In the genomic region with DNA sequence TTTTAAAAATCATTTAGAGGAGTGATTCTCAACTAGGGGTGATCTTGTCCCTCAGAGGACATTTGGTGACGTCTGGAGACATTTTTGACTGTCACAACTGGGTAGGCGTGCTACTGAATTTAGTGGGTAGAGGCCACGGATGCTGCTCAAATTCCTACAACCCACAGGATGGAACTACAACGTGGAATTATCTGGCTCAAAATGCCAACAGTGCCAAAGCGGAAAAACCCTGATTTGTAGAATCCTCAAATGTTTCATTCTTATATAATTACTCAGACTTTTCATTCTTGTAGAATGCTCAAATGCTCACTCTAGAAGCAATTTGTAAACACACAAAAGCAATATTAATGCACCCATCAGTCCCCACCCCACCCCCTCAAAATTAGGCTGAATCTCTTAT, we compare ENCODE assay signal across 1 cellular context.
TF ChIP-seq lines count a peak whose summit lies in the region.

No MANE protein-coding gene starts in this region.

TF ChIP-seq in SK-N-SH treated with all-trans-retinoic acid at 6 μM for 48 hours, 23 proteins besides CTCF, POLR2A, EP300 and RAD21 (continued from another document):
- TF ChIP-seq ISL1 (CRISPR knock-in tag; IDR thresholded peaks at IDR 0.05) (no peak), OSR1 (CRISPR knock-in tag; IDR thresholded peaks at IDR 0.05) (no peak), PPARA (CRISPR knock-in tag; IDR thresholded peaks at IDR 0.05; ENCODE audit: borderline replicate concordance) (no peak), SNAI2 (CRISPR knock-in tag; IDR thresholded peaks at IDR 0.05) (no peak), CSDC2 (CRISPR knock-in tag; IDR thresholded peaks at IDR 0.05) (no peak)
- TF ChIP-seq, protein P1, sequence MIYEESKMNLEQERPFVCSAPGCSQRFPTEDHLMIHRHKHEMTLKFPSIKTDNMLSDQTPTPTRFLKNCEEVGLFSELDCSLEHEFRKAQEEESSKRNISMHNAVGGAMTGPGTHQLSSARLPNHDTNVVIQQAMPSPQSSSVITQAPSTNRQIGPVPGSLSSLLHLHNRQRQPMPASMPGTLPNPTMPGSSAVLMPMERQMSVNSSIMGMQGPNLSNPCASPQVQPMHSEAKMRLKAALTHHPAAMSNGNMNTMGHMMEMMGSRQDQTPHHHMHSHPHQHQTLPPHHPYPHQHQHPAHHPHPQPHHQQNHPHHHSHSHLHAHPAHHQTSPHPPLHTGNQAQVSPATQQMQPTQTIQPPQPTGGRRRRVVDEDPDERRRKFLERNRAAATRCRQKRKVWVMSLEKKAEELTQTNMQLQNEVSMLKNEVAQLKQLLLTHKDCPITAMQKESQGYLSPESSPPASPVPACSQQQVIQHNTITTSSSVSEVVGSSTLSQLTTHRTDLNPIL (CRISPR knock-in tag; IDR thresholded peaks at IDR 0.05; ENCODE audit: low read depth): no peak
- TF ChIP-seq, protein P2, sequence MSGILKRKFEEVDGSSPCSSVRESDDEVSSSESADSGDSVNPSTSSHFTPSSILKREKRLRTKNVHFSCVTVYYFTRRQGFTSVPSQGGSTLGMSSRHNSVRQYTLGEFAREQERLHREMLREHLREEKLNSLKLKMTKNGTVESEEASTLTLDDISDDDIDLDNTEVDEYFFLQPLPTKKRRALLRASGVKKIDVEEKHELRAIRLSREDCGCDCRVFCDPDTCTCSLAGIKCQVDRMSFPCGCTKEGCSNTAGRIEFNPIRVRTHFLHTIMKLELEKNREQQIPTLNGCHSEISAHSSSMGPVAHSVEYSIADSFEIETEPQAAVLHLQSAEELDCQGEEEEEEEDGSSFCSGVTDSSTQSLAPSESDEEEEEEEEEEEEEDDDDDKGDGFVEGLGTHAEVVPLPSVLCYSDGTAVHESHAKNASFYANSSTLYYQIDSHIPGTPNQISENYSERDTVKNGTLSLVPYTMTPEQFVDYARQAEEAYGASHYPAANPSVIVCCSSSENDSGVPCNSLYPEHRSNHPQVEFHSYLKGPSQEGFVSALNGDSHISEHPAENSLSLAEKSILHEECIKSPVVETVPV (CRISPR knock-in tag; IDR thresholded peaks at IDR 0.05): no peak
